In the genomic region with DNA sequence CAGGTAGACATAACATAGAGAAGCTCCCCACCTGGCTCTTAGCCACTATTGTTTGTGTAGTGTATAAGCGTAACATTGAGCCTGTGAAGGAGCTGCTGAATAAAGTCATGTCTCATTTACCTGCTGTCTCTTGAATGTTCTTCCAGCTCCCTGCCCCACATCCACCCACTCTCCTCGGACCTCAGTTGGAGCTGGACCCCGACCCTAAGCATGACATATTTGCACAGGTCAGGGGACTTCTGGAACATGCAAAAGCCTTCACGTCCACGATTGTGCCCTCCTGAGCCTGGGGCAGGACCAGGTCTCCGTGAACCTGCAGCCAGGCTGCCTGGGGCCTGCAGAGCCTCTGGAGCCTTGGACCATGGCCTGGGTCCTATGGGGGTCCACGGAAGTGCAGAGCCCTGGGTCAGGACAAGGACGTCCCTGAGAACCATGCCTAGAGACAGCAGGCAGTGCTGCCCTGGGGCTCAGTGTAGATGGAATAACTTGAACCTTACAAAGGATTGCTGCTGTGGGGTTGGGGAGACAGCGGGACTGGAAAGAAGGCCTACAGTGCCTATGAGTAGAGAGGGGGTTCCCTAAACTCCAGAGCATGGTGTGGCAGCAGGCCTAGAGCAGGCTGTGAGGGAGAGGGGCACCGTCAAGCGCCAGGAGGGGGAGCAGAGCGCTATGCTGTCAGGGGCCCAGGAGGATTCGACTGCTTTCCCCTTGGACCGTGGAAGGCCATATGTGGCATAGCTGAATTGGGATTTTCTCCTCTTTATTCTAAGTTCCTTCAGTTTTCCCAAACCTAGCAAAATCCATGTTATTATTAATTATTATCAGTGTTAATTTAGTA, we compare ENCODE assay signal across 14 cellular contexts.
"Had no signal": no experiment of that assay in that cellular context is flagged by ENCODE, and none has a peak within 500 bp of the region (broad histone marks: within the 10 kb centered on the region; RNA-seq: fewer than 3 reads in every experiment).

No MANE protein-coding gene starts in this region.

- DNase-seq: activated CD4-positive, alpha-beta T cell treated with anti-CD3 and anti-CD28 coated beads for 36 hours; activated naive CD4-positive, alpha-beta T cell treated with anti-CD3 and anti-CD28 coated beads for 36 hours; activated T-cell treated with anti-CD3 and anti-CD28 coated beads, Interleukin-2, amount 50 U/mL, for 72 hours; aorta; hippocampal formation; kidney glomerular epithelial cell; nucleus accumbens; SJCRH30; stimulated activated CD4-positive, alpha-beta T cell treated with anti-CD3 and anti-CD28 coated beads, Interleukin-12 subunit alpha, Interleukin-12 subunit beta, amount 100 ng/mL, for 4 hours; stimulated activated CD4-positive, alpha-beta T cell treated with anti-CD3 and anti-CD28 coated beads, Interleukin-2, amount 100 ng/mL, for 48 hours; stimulated activated naive CD4-positive, alpha-beta T cell treated with Interleukin-2 at 50 U/mL for 16 hours; trophoblast cell had no signal

- H3K27ac Mint-ChIP-seq: activated naive CD4-positive, alpha-beta T cell treated with anti-CD3 and anti-CD28 coated beads for 36 hours; activated T-cell treated with anti-CD3 and anti-CD28 coated beads, Interleukin-2, amount 50 U/mL, for 72 hours had no signal

- H3K4me1 ChIP-seq: breast epithelium, SJCRH30 had no signal

- H3K27me3 ChIP-seq: breast epithelium, SJCRH30 had no signal

- H3K27ac ChIP-seq: breast epithelium, SJCRH30, VCaP had no signal

- H3K9me3 ChIP-seq: breast epithelium, SJCRH30 had no signal

- H3K36me3 ChIP-seq: breast epithelium, SJCRH30 had no signal

- H3K9me3 Mint-ChIP-seq: activated naive CD4-positive, alpha-beta T cell treated with anti-CD3 and anti-CD28 coated beads for 36 hours; activated T-cell treated with anti-CD3 and anti-CD28 coated beads, Interleukin-2, amount 50 U/mL, for 72 hours had no signal

- H3K4me3 Mint-ChIP-seq: activated CD4-positive, alpha-beta T cell treated with anti-CD3 and anti-CD28 coated beads for 36 hours; activated naive CD4-positive, alpha-beta T cell treated with anti-CD3 and anti-CD28 coated beads for 36 hours had no signal

- H3K4me3 ChIP-seq: breast epithelium, SJCRH30 had no signal
